Comparison of ENCODE assay signal across 2 cellular contexts in the genomic region with DNA sequence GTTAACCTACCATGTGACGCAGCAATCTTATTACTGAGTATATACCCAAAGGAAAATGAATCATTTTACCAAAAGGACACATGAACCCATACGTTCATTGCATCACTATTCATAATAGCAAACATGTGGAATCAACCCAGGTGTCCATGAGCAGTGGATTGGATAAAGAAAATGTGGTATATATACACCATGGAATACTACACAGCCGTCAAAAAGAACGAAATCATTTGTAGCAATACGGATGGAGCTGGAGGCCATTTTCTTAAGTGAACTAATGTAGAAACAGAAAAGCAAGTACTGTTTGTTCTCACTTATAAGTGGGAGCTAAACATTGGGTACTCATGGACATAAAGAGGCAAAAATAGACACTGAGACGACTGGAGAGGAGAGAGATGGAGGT.
A peak's percentile ranks its signal among the peaks of the same experiment; 100 is the strongest.
TF ChIP-seq lines count a peak whose summit lies in the region.

No MANE protein-coding gene starts in this region.

TF ChIP-seq in IMR-90, 13 proteins besides CTCF, POLR2A, EP300 and RAD21:
- TF ChIP-seq SMC3 (IDR thresholded peaks at IDR 0.05; ENCODE audit: low read depth, low read length), result no peak
- no peak for TF ChIP-seq RCOR1 (IDR thresholded peaks at IDR 0.05; ENCODE audit: insufficient replicate concordance, low read length)
- TF ChIP-seq MAZ (IDR thresholded peaks at IDR 0.05; ENCODE audit: borderline replicate concordance, low read depth, low read length), result no peak
- TF ChIP-seq MAFK (IDR thresholded peaks at IDR 0.05; ENCODE audit: low read depth, low read length), result no peak
- TF ChIP-seq CEBPB (IDR thresholded peaks at IDR 0.05; ENCODE audit: low read depth, low read length), result no peak
- TF ChIP-seq, protein P1, sequence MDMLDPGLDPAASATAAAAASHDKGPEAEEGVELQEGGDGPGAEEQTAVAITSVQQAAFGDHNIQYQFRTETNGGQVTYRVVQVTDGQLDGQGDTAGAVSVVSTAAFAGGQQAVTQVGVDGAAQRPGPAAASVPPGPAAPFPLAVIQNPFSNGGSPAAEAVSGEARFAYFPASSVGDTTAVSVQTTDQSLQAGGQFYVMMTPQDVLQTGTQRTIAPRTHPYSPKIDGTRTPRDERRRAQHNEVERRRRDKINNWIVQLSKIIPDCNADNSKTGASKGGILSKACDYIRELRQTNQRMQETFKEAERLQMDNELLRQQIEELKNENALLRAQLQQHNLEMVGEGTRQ (IDR thresholded peaks at IDR 0.05; ENCODE audit: low read depth, low read length), result no peak
- no peak for TF ChIP-seq RFX5 (IDR thresholded peaks at IDR 0.05; ENCODE audit: low read depth, low read length)
- no peak for TF ChIP-seq NFE2L2 (IDR thresholded peaks at IDR 0.05; ENCODE audit: low read depth, low read length)
- no peak for TF ChIP-seq BHLHE40 (IDR thresholded peaks at IDR 0.05; ENCODE audit: low read depth, low read length)
- TF ChIP-seq, protein P2, sequence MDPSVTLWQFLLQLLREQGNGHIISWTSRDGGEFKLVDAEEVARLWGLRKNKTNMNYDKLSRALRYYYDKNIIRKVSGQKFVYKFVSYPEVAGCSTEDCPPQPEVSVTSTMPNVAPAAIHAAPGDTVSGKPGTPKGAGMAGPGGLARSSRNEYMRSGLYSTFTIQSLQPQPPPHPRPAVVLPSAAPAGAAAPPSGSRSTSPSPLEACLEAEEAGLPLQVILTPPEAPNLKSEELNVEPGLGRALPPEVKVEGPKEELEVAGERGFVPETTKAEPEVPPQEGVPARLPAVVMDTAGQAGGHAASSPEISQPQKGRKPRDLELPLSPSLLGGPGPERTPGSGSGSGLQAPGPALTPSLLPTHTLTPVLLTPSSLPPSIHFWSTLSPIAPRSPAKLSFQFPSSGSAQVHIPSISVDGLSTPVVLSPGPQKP (IDR thresholded peaks at IDR 0.05; ENCODE audit: borderline replicate concordance, low read depth, low read length), result no peak
- TF ChIP-seq CHD1 (IDR thresholded peaks at IDR 0.05; ENCODE audit: low read depth, low read length), result no peak
- TF ChIP-seq MXI1 (IDR thresholded peaks at IDR 0.05; ENCODE audit: borderline replicate concordance, low read depth, low read length), result no peak
- TF ChIP-seq FOS (IDR thresholded peaks at IDR 0.05; ENCODE audit: low read depth, low read length), result no peak

TF ChIP-seq in WTC11, 78 proteins besides CTCF, POLR2A, EP300 and RAD21 (continued from another document):
- 0 out of 2 replicates have a peak, but pooled peaks have one; percentile 60 for TF ChIP-seq GTF2I (CRISPR knock-in tag; conservative IDR thresholded peaks at IDR 0.05)
TF ChIP-seq in WTC11: peak in this region for 1.
